Comparison of ENCODE assay signal across 1 cellular context in the genomic region with DNA sequence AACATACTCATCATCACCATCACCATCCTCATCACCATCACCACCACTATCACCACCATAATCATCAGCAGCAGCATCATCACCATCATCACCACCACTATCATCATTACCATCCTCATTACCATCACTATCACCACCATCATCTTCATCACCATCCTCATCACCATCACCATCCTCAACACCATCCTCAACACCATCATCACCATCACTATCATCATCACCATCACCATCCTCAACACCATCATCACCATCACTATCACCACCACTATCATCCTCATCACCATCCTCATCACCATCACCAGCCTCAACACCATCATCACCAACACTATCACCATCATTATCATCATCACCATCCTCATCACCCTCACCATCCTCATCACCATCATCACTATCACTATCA.
A peak's percentile ranks its signal among the peaks of the same experiment; 100 is the strongest.
TF ChIP-seq lines count a peak whose summit lies in the region.

No MANE protein-coding gene starts in this region.

TF ChIP-seq in K562, 482 proteins besides CTCF, POLR2A, EP300 and RAD21 (continued from another document and continues in another):
- TF ChIP-seq, protein P1, sequence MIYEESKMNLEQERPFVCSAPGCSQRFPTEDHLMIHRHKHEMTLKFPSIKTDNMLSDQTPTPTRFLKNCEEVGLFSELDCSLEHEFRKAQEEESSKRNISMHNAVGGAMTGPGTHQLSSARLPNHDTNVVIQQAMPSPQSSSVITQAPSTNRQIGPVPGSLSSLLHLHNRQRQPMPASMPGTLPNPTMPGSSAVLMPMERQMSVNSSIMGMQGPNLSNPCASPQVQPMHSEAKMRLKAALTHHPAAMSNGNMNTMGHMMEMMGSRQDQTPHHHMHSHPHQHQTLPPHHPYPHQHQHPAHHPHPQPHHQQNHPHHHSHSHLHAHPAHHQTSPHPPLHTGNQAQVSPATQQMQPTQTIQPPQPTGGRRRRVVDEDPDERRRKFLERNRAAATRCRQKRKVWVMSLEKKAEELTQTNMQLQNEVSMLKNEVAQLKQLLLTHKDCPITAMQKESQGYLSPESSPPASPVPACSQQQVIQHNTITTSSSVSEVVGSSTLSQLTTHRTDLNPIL (CRISPR knock-in tag; IDR thresholded peaks at IDR 0.05), result no peak
- TF ChIP-seq LARP7 (IDR thresholded peaks at IDR 0.05) (peak; percentile 96; the same call in 1 of the 2 replicates), SOX6 (IDR thresholded peaks at IDR 0.05) (no peak), RNF2 (IDR thresholded peaks at IDR 0.05) (no peak), EWSR1 (IDR thresholded peaks at IDR 0.05; ENCODE audit: borderline replicate concordance, low read depth, partially characterized antibody) (no peak), ZNF561 (CRISPR knock-in tag; conservative IDR thresholded peaks at IDR 0.05) (no peak), ZNF766 (CRISPR knock-in tag; conservative IDR thresholded peaks at IDR 0.05) (no peak), KLF13 (tag; IDR thresholded peaks at IDR 0.05; ENCODE audit: borderline replicate concordance, low read depth) (no peak), ZNF274 (IDR thresholded peaks at IDR 0.05; ENCODE audit: borderline replicate concordance, low read depth, low read length) (no peak), XRCC3 (IDR thresholded peaks at IDR 0.05) (no peak), NFXL1 (CRISPR knock-in tag; IDR thresholded peaks at IDR 0.05) (no peak), NR1H2 (CRISPR knock-in tag; IDR thresholded peaks at IDR 0.05) (no peak), ZNF77 (CRISPR knock-in tag; IDR thresholded peaks at IDR 0.05) (no peak), BMI1 (IDR thresholded peaks at IDR 0.05; ENCODE audit: low read length) (no peak), PTBP1 (IDR thresholded peaks at IDR 0.05; ENCODE audit: low read depth, low read length) (no peak), KAT7 (CRISPR knock-in tag; IDR thresholded peaks at IDR 0.05; ENCODE audit: borderline replicate concordance) (no peak), HOXB6 (CRISPR knock-in tag; IDR thresholded peaks at IDR 0.05; ENCODE audit: borderline replicate concordance) (no peak), ZNF445 (CRISPR knock-in tag; IDR thresholded peaks at IDR 0.05; ENCODE audit: low read depth) (no peak), ARID2 (IDR thresholded peaks at IDR 0.05) (peak; percentile 67; the same call in 1 of the 2 replicates), ZNF3 (CRISPR knock-in tag; IDR thresholded peaks at IDR 0.05) (no peak)
- TF ChIP-seq, protein P2, sequence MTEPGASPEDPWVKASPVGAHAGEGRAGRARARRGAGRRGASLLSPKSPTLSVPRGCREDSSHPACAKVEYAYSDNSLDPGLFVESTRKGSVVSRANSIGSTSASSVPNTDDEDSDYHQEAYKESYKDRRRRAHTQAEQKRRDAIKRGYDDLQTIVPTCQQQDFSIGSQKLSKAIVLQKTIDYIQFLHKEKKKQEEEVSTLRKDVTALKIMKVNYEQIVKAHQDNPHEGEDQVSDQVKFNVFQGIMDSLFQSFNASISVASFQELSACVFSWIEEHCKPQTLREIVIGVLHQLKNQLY (CRISPR knock-in tag; conservative IDR thresholded peaks at IDR 0.05), result no peak; a peak in 1 of 4 replicates
- TF ChIP-seq, protein P3, sequence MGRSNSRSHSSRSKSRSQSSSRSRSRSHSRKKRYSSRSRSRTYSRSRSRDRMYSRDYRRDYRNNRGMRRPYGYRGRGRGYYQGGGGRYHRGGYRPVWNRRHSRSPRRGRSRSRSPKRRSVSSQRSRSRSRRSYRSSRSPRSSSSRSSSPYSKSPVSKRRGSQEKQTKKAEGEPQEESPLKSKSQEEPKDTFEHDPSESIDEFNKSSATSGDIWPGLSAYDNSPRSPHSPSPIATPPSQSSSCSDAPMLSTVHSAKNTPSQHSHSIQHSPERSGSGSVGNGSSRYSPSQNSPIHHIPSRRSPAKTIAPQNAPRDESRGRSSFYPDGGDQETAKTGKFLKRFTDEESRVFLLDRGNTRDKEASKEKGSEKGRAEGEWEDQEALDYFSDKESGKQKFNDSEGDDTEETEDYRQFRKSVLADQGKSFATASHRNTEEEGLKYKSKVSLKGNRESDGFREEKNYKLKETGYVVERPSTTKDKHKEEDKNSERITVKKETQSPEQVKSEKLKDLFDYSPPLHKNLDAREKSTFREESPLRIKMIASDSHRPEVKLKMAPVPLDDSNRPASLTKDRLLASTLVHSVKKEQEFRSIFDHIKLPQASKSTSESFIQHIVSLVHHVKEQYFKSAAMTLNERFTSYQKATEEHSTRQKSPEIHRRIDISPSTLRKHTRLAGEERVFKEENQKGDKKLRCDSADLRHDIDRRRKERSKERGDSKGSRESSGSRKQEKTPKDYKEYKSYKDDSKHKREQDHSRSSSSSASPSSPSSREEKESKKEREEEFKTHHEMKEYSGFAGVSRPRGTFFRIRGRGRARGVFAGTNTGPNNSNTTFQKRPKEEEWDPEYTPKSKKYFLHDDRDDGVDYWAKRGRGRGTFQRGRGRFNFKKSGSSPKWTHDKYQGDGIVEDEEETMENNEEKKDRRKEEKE (IDR thresholded peaks at IDR 0.05; ENCODE audit: borderline replicate concordance in 1 of 2, control insufficient read depth in 1 of 2, low read depth in 2 of 2, low read length in 1 of 2), result peak in 1 of 2 experiments; percentile 85; a peak in 1 of 4 replicates
- TF ChIP-seq, protein P4, sequence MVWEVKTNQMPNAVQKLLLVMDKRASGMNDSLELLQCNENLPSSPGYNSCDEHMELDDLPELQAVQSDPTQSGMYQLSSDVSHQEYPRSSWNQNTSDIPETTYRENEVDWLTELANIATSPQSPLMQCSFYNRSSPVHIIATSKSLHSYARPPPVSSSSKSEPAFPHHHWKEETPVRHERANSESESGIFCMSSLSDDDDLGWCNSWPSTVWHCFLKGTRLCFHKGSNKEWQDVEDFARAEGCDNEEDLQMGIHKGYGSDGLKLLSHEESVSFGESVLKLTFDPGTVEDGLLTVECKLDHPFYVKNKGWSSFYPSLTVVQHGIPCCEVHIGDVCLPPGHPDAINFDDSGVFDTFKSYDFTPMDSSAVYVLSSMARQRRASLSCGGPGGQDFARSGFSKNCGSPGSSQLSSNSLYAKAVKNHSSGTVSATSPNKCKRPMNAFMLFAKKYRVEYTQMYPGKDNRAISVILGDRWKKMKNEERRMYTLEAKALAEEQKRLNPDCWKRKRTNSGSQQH (CRISPR knock-in tag; IDR thresholded peaks at IDR 0.05), result peak; percentile 95
- TF ChIP-seq, protein P5, sequence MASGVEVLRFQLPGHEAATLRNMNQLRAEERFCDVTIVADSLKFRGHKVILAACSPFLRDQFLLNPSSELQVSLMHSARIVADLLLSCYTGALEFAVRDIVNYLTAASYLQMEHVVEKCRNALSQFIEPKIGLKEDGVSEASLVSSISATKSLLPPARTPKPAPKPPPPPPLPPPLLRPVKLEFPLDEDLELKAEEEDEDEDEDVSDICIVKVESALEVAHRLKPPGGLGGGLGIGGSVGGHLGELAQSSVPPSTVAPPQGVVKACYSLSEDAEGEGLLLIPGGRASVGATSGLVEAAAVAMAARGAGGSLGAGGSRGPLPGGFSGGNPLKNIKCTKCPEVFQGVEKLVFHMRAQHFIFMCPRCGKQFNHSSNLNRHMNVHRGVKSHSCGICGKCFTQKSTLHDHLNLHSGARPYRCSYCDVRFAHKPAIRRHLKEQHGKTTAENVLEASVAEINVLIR (CRISPR knock-in tag; IDR thresholded peaks at IDR 0.05), result no peak
- TF ChIP-seq, protein P6, sequence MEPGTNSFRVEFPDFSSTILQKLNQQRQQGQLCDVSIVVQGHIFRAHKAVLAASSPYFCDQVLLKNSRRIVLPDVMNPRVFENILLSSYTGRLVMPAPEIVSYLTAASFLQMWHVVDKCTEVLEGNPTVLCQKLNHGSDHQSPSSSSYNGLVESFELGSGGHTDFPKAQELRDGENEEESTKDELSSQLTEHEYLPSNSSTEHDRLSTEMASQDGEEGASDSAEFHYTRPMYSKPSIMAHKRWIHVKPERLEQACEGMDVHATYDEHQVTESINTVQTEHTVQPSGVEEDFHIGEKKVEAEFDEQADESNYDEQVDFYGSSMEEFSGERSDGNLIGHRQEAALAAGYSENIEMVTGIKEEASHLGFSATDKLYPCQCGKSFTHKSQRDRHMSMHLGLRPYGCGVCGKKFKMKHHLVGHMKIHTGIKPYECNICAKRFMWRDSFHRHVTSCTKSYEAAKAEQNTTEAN (CRISPR knock-in tag; IDR thresholded peaks at IDR 0.05), result no peak
- TF ChIP-seq, protein P7, sequence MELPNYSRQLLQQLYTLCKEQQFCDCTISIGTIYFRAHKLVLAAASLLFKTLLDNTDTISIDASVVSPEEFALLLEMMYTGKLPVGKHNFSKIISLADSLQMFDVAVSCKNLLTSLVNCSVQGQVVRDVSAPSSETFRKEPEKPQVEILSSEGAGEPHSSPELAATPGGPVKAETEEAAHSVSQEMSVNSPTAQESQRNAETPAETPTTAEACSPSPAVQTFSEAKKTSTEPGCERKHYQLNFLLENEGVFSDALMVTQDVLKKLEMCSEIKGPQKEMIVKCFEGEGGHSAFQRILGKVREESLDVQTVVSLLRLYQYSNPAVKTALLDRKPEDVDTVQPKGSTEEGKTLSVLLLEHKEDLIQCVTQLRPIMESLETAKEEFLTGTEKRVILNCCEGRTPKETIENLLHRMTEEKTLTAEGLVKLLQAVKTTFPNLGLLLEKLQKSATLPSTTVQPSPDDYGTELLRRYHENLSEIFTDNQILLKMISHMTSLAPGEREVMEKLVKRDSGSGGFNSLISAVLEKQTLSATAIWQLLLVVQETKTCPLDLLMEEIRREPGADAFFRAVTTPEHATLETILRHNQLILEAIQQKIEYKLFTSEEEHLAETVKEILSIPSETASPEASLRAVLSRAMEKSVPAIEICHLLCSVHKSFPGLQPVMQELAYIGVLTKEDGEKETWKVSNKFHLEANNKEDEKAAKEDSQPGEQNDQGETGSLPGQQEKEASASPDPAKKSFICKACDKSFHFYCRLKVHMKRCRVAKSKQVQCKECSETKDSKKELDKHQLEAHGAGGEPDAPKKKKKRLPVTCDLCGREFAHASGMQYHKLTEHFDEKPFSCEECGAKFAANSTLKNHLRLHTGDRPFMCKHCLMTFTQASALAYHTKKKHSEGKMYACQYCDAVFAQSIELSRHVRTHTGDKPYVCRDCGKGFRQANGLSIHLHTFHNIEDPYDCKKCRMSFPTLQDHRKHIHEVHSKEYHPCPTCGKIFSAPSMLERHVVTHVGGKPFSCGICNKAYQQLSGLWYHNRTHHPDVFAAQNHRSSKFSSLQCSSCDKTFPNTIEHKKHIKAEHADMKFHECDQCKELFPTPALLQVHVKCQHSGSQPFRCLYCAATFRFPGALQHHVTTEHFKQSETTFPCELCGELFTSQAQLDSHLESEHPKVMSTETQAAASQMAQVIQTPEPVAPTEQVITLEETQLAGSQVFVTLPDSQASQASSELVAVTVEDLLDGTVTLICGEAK (IDR thresholded peaks at IDR 0.05), result no peak
- TF ChIP-seq, protein P7 (CRISPR knock-in tag; IDR thresholded peaks at IDR 0.05), result no peak; the same call in 1 of the 2 replicates
- TF ChIP-seq, protein P8, sequence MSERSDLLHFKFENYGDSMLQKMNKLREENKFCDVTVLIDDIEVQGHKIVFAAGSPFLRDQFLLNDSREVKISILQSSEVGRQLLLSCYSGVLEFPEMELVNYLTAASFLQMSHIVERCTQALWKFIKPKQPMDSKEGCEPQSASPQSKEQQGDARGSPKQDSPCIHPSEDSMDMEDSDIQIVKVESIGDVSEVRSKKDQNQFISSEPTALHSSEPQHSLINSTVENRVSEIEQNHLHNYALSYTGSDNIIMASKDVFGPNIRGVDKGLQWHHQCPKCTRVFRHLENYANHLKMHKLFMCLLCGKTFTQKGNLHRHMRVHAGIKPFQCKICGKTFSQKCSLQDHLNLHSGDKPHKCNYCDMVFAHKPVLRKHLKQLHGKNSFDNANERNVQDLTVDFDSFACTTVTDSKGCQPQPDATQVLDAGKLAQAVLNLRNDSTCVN (CRISPR knock-in tag; IDR thresholded peaks at IDR 0.05), result peak; percentile 97
- TF ChIP-seq, protein P9, sequence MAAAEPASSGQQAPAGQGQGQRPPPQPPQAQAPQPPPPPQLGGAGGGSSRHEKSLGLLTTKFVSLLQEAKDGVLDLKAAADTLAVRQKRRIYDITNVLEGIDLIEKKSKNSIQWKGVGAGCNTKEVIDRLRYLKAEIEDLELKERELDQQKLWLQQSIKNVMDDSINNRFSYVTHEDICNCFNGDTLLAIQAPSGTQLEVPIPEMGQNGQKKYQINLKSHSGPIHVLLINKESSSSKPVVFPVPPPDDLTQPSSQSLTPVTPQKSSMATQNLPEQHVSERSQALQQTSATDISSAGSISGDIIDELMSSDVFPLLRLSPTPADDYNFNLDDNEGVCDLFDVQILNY (CRISPR knock-in tag; IDR thresholded peaks at IDR 0.05), result no peak
- TF ChIP-seq, protein P10, sequence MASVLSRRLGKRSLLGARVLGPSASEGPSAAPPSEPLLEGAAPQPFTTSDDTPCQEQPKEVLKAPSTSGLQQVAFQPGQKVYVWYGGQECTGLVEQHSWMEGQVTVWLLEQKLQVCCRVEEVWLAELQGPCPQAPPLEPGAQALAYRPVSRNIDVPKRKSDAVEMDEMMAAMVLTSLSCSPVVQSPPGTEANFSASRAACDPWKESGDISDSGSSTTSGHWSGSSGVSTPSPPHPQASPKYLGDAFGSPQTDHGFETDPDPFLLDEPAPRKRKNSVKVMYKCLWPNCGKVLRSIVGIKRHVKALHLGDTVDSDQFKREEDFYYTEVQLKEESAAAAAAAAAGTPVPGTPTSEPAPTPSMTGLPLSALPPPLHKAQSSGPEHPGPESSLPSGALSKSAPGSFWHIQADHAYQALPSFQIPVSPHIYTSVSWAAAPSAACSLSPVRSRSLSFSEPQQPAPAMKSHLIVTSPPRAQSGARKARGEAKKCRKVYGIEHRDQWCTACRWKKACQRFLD (CRISPR knock-in tag; IDR thresholded peaks at IDR 0.05), result no peak
- TF ChIP-seq, protein P11, sequence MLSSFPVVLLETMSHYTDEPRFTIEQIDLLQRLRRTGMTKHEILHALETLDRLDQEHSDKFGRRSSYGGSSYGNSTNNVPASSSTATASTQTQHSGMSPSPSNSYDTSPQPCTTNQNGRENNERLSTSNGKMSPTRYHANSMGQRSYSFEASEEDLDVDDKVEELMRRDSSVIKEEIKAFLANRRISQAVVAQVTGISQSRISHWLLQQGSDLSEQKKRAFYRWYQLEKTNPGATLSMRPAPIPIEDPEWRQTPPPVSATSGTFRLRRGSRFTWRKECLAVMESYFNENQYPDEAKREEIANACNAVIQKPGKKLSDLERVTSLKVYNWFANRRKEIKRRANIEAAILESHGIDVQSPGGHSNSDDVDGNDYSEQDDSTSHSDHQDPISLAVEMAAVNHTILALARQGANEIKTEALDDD (IDR thresholded peaks at IDR 0.05), result no peak
